ENCODE assay signal across 1 cellular context in the genomic region with DNA sequence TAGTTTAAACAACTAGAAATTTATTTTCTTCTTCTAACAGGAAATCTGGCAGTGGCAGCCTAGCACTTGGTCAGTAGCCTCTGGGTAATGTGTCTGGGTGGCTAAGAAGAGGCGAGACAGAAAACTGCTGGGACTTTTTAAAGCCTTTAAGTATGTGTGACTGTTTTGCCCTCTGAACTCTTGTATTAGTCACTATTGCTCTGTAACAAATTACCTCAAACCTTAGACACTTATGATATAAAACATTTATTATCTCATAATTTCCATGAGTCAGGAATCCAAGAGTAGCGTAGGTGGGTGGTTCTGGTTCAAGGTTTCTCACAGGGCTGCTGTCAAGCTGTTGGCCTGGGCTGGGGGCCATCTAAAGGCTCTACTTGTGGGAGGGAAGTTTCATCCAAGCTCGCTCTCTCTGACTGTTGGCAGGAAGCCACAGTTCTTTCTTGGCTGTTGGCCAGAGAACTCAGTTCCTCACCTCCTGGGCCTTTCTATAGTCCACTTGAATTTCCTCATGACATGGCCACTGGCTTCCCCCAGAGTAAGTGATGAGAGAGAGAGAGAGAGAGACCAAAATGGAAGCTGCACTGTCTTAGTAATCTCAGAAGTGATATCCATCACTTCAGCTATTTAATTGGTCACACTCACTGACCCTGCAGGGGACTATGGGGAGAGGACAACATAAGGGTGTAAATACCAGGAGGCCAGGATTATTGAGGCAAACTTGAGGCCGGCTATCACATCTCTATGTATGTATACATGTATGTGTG.
A peak's percentile ranks its signal among the peaks of the same experiment; 100 is the strongest.
TF ChIP-seq lines count a peak whose summit lies in the region.

No MANE protein-coding gene starts in this region.

TF ChIP-seq in HepG2, 621 proteins besides CTCF, POLR2A, EP300 and RAD21 (continued from another document and continues in another):
- TF ChIP-seq, protein P1, sequence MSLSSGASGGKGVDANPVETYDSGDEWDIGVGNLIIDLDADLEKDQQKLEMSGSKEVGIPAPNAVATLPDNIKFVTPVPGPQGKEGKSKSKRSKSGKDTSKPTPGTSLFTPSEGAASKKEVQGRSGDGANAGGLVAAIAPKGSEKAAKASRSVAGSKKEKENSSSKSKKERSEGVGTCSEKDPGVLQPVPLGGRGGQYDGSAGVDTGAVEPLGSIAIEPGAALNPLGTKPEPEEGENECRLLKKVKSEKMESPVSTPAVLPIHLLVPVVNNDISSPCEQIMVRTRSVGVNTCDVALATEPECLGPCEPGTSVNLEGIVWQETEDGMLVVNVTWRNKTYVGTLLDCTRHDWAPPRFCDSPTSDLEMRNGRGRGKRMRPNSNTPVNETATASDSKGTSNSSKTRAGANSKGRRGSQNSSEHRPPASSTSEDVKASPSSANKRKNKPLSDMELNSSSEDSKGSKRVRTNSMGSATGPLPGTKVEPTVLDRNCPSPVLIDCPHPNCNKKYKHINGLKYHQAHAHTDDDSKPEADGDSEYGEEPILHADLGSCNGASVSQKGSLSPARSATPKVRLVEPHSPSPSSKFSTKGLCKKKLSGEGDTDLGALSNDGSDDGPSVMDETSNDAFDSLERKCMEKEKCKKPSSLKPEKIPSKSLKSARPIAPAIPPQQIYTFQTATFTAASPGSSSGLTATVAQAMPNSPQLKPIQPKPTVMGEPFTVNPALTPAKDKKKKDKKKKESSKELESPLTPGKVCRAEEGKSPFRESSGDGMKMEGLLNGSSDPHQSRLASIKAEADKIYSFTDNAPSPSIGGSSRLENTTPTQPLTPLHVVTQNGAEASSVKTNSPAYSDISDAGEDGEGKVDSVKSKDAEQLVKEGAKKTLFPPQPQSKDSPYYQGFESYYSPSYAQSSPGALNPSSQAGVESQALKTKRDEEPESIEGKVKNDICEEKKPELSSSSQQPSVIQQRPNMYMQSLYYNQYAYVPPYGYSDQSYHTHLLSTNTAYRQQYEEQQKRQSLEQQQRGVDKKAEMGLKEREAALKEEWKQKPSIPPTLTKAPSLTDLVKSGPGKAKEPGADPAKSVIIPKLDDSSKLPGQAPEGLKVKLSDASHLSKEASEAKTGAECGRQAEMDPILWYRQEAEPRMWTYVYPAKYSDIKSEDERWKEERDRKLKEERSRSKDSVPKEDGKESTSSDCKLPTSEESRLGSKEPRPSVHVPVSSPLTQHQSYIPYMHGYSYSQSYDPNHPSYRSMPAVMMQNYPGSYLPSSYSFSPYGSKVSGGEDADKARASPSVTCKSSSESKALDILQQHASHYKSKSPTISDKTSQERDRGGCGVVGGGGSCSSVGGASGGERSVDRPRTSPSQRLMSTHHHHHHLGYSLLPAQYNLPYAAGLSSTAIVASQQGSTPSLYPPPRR (CRISPR knock-in tag; IDR thresholded peaks at IDR 0.05; ENCODE audit: borderline replicate concordance), result no peak
- TF ChIP-seq NCOA2 (CRISPR knock-in tag; IDR thresholded peaks at IDR 0.05) (0 out of 2 replicates have a peak, but pooled peaks have one; percentile 10), ZNF777 (CRISPR knock-in tag; IDR thresholded peaks at IDR 0.05) (no peak), ZBTB14 (CRISPR knock-in tag; IDR thresholded peaks at IDR 0.05) (no peak), RBAK (CRISPR knock-in tag; IDR thresholded peaks at IDR 0.05) (peak; percentile 80; the same call in 1 of the 2 replicates), ZNF550 (CRISPR knock-in tag; IDR thresholded peaks at IDR 0.05; ENCODE audit: borderline replicate concordance) (no peak), SRY (CRISPR knock-in tag; IDR thresholded peaks at IDR 0.05) (no peak), ZNF629 (CRISPR knock-in tag; conservative IDR thresholded peaks at IDR 0.05) (no peak), KLF12 (CRISPR knock-in tag; IDR thresholded peaks at IDR 0.05; ENCODE audit: borderline replicate concordance) (no peak), AGO1 (IDR thresholded peaks at IDR 0.05; ENCODE audit: low read depth, low read length, poor library complexity, severe bottlenecking) (no peak), SOX5 (CRISPR knock-in tag; IDR thresholded peaks at IDR 0.05; ENCODE audit: borderline replicate concordance) (0 out of 2 replicates have a peak, but pooled peaks have one; percentile 37), ZSCAN12 (CRISPR knock-in tag; IDR thresholded peaks at IDR 0.05) (no peak), SMC3 (IDR thresholded peaks at IDR 0.05; ENCODE audit: low read length) (no peak), ETV5 (CRISPR knock-in tag; IDR thresholded peaks at IDR 0.05; ENCODE audit: borderline replicate concordance) (peak; percentile 52; the same call in 1 of the 2 replicates), EHMT2 (IDR thresholded peaks at IDR 0.05; ENCODE audit: borderline replicate concordance, low read depth, low read length) (peak; percentile 66; the same call in 1 of the 2 replicates), FOXA1 (IDR thresholded peaks at IDR 0.05) (no peak), FOXA1 (CRISPR knock-in tag; IDR thresholded peaks at IDR 0.05) (no peak), ZFP36 (IDR thresholded peaks at IDR 0.05; ENCODE audit: borderline replicate concordance, low read depth, low read length, partially characterized antibody) (no peak), HNF1A (IDR thresholded peaks at IDR 0.05; ENCODE audit: low read depth) (0 out of 2 replicates have a peak, but pooled peaks have one; percentile 15), HNF1A (CRISPR knock-in tag; IDR thresholded peaks at IDR 0.05; ENCODE audit: borderline replicate concordance) (no peak), HNRNPH1 (optimal IDR thresholded peaks at IDR 0.05; ENCODE audit: low read depth, low read length) (no peak), XBP1 (CRISPR knock-in tag; IDR thresholded peaks at IDR 0.05) (no peak), ZNF709 (CRISPR knock-in tag; IDR thresholded peaks at IDR 0.05) (0 out of 2 replicates have a peak, but pooled peaks have one; percentile 25), TSC22D2 (CRISPR knock-in tag; IDR thresholded peaks at IDR 0.05; ENCODE audit: borderline replicate concordance) (no peak), ZNF569 (CRISPR knock-in tag; IDR thresholded peaks at IDR 0.05; ENCODE audit: borderline replicate concordance) (no peak), HOMEZ (CRISPR knock-in tag; IDR thresholded peaks at IDR 0.05; ENCODE audit: low read depth) (peak; percentile 61; the same call in 1 of the 2 replicates), ZFP62 (CRISPR knock-in tag; IDR thresholded peaks at IDR 0.05) (no peak), BRCA1 (CRISPR knock-in tag; IDR thresholded peaks at IDR 0.05) (no peak), FOXO1 (CRISPR knock-in tag; IDR thresholded peaks at IDR 0.05) (0 out of 2 replicates have a peak, but pooled peaks have one; percentile 23)
- TF ChIP-seq, protein P2, sequence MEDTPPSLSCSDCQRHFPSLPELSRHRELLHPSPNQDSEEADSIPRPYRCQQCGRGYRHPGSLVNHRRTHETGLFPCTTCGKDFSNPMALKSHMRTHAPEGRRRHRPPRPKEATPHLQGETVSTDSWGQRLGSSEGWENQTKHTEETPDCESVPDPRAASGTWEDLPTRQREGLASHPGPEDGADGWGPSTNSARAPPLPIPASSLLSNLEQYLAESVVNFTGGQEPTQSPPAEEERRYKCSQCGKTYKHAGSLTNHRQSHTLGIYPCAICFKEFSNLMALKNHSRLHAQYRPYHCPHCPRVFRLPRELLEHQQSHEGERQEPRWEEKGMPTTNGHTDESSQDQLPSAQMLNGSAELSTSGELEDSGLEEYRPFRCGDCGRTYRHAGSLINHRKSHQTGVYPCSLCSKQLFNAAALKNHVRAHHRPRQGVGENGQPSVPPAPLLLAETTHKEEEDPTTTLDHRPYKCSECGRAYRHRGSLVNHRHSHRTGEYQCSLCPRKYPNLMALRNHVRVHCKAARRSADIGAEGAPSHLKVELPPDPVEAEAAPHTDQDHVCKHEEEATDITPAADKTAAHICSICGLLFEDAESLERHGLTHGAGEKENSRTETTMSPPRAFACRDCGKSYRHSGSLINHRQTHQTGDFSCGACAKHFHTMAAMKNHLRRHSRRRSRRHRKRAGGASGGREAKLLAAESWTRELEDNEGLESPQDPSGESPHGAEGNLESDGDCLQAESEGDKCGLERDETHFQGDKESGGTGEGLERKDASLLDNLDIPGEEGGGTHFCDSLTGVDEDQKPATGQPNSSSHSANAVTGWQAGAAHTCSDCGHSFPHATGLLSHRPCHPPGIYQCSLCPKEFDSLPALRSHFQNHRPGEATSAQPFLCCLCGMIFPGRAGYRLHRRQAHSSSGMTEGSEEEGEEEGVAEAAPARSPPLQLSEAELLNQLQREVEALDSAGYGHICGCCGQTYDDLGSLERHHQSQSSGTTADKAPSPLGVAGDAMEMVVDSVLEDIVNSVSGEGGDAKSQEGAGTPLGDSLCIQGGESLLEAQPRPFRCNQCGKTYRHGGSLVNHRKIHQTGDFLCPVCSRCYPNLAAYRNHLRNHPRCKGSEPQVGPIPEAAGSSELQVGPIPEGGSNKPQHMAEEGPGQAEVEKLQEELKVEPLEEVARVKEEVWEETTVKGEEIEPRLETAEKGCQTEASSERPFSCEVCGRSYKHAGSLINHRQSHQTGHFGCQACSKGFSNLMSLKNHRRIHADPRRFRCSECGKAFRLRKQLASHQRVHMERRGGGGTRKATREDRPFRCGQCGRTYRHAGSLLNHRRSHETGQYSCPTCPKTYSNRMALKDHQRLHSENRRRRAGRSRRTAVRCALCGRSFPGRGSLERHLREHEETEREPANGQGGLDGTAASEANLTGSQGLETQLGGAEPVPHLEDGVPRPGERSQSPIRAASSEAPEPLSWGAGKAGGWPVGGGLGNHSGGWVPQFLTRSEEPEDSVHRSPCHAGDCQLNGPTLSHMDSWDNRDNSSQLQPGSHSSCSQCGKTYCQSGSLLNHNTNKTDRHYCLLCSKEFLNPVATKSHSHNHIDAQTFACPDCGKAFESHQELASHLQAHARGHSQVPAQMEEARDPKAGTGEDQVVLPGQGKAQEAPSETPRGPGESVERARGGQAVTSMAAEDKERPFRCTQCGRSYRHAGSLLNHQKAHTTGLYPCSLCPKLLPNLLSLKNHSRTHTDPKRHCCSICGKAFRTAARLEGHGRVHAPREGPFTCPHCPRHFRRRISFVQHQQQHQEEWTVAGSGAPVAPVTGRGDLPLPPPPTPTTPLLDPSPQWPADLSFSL (CRISPR knock-in tag; IDR thresholded peaks at IDR 0.05), result no peak
- TF ChIP-seq, protein P3, sequence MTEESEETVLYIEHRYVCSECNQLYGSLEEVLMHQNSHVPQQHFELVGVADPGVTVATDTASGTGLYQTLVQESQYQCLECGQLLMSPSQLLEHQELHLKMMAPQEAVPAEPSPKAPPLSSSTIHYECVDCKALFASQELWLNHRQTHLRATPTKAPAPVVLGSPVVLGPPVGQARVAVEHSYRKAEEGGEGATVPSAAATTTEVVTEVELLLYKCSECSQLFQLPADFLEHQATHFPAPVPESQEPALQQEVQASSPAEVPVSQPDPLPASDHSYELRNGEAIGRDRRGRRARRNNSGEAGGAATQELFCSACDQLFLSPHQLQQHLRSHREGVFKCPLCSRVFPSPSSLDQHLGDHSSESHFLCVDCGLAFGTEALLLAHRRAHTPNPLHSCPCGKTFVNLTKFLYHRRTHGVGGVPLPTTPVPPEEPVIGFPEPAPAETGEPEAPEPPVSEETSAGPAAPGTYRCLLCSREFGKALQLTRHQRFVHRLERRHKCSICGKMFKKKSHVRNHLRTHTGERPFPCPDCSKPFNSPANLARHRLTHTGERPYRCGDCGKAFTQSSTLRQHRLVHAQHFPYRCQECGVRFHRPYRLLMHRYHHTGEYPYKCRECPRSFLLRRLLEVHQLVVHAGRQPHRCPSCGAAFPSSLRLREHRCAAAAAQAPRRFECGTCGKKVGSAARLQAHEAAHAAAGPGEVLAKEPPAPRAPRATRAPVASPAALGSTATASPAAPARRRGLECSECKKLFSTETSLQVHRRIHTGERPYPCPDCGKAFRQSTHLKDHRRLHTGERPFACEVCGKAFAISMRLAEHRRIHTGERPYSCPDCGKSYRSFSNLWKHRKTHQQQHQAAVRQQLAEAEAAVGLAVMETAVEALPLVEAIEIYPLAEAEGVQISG (CRISPR knock-in tag; IDR thresholded peaks at IDR 0.05), result no peak
